In genomic region chr11:1375161-1375954, GRCh38 we compare ENCODE assay signal across 25 cellular contexts.
"Had no signal": no experiment of that assay in that cellular context is flagged by ENCODE, and none has a peak within 500 bp of the region (broad histone marks: within the 10 kb centered on the region; RNA-seq: fewer than 3 reads in every experiment).

No MANE protein-coding gene starts in this region.

- H3K9ac ChIP-seq: parathyroid adenoma had no signal

- H3K27me3 ChIP-seq: dorsolateral prefrontal cortex, thyroid gland, vagina had no signal

- H2AFZ ChIP-seq: parathyroid adenoma had no signal

- H3K9me3 Mint-ChIP-seq: natural killer cell had no signal

- H3K4me1 ChIP-seq: heart right ventricle, parathyroid adenoma, prostate gland, spleen, stomach, thyroid gland, vagina had no signal

- H3K36me3 Mint-ChIP-seq: memory B cell; natural killer cell; stimulated activated naive B cell treated with anti-CD40 and anti-IgM and Interleukin-4, amounts not matched to agents 10 μg/mL and 1 μg/mL and 100 μg/mL, for 72 hours had no signal

- H3K27ac ChIP-seq: dorsolateral prefrontal cortex, epithelial cell of prostate, heart right ventricle, parathyroid adenoma, prostate gland, skin epidermis, spleen, stomach, thyroid gland, vagina had no signal

- H3K4me3 Mint-ChIP-seq: endodermal cell; memory B cell; natural killer cell; neural crest cell; stimulated activated naive B cell treated with anti-CD40 and anti-IgM and Interleukin-4, amounts not matched to agents 10 μg/mL and 1 μg/mL and 100 μg/mL, for 72 hours had no signal

- H3K36me3 ChIP-seq: heart right ventricle, prostate gland, spleen, stomach, thyroid gland, vagina had no signal

- H3K27ac Mint-ChIP-seq: endodermal cell; memory B cell; natural killer cell; stimulated activated naive B cell treated with anti-CD40 and anti-IgM and Interleukin-4, amounts not matched to agents 10 μg/mL and 1 μg/mL and 100 μg/mL, for 72 hours had no signal

- H3K4me1 Mint-ChIP-seq: endodermal cell; memory B cell; natural killer cell; stimulated activated naive B cell treated with anti-CD40 and anti-IgM and Interleukin-4, amounts not matched to agents 10 μg/mL and 1 μg/mL and 100 μg/mL, for 72 hours had no signal

- DNase-seq: cerebellar nuclear complex; dorsolateral prefrontal cortex; effector CD8-positive, alpha-beta T cell; endodermal cell; foreskin melanocyte; glutamatergic neuron; heart right ventricle; hippocampal formation; left ventricle myocardium superior; natural killer cell; spleen; stimulated activated CD4-positive, alpha-beta T cell treated with anti-CD3 and anti-CD28 coated beads, Interleukin-4, amount 100 ng/mL, for 4 hours; stimulated activated naive B cell treated with anti-CD40 and anti-IgM and Interleukin-4, amounts not matched to agents 10 μg/mL and 1 μg/mL and 100 μg/mL, for 72 hours; stomach; thyroid gland; trophoblast cell had no signal

- H3K79me2 ChIP-seq: parathyroid adenoma had no signal

- ATAC-seq: esophagus mucosa; left ventricle myocardium superior; natural killer cell; stimulated activated naive B cell treated with anti-CD40 and anti-IgM and Interleukin-4, amounts not matched to agents 10 μg/mL and 1 μg/mL and 100 μg/mL, for 72 hours had no signal

- H3K4me3 ChIP-seq: dorsolateral prefrontal cortex, heart right ventricle, lung, prostate gland, skin epidermis, spleen, stomach, thyroid gland, vagina had no signal

- H3K9me3 ChIP-seq: prostate gland, spleen, stomach, thyroid gland, vagina had no signal
